In genomic region chr2:71275939-71276310, GRCh38 we compare ENCODE assay signal across 8 cellular contexts. TPM values are rescaled to one million over a fixed set of nuclear protein-coding genes. Genes with fewer than 3 reads are reported as not detected.
DNase-seq lines count a peak whose midpoint lies in the region; ATAC-seq and TF ChIP-seq lines count a peak whose summit lies in the region.

No MANE protein-coding gene starts in this region.

- no peaks in the 10 kb centered on the region for H3K36me3 Mint-ChIP-seq in activated CD4-positive, alpha-beta memory T cell treated with anti-CD3 and anti-CD28 coated beads, Interleukin-2, amount 10 ng/mL, durations not matched to agents 7 days and 5 days (ENCODE audit: low read depth)

- intact Hi-C loops in heart left ventricle (cut with DNase I) (loop anchor here in 7 of 10 donors (1.0 to 5.0 kb wide), 5 partner anchors 33 to 56 kb away; partner anchors contain the start of genes PAIP2B (in 7 of the 7) and ZNF638 (in 3 of the 7)), cardiac septum (cut with DNase I) (loop anchor here (1.0 to 5.0 kb wide), 2 partner anchors 34 to 50 kb away; no protein-coding TSS in a partner anchor), left lung (cut with DNase I) (no loop called here), transverse colon (cut with DNase I; ENCODE audit: low total_unique reads) (no loop called here)

- in situ Hi-C loops in transverse colon (cut with MboI; ENCODE audit: low pct_ligation_motif_present in 1 of 4, low pct_unique_long_range_greater_than_20kb in 1 of 4, low sequenced_read_pairs in 3 of 4), result no loop called here

- H3K27me3 Mint-ChIP-seq in activated CD4-positive, alpha-beta memory T cell treated with anti-CD3 and anti-CD28 coated beads, Interleukin-2, amount 10 ng/mL, durations not matched to agents 7 days and 5 days, result peaks cover 84% of the 10 kb centered on the region

- H3K9me3 Mint-ChIP-seq in activated CD4-positive, alpha-beta memory T cell treated with anti-CD3 and anti-CD28 coated beads, Interleukin-2, amount 10 ng/mL, durations not matched to agents 7 days and 5 days, result peaks cover 2% of the 10 kb centered on the region

- WGBS in heart left ventricle, 4 donors, result 41 to 47% (median 43%) methylated on average over 8 of the region's 8 CpGs
- WGBS in transverse colon (ENCODE audit: low coverage in 1 of 2), 2 donors, result 30 to 47% methylated on average over 4 to 8 of the region's 8 CpGs

- H3K27ac Mint-ChIP-seq in activated CD4-positive, alpha-beta memory T cell treated with anti-CD3 and anti-CD28 coated beads, Interleukin-2, amount 10 ng/mL, durations not matched to agents 7 days and 5 days, result no peak overlapping the region

- H3K36me3 ChIP-seq in heart left ventricle (no peaks in the 10 kb centered on the region), left lung (no peaks in the 10 kb centered on the region), transverse colon (no peaks in the 10 kb centered on the region)

- H3K4me1 ChIP-seq in heart left ventricle, result peaks cover 0 to 38% (median 16%) of the 10 kb centered on the region in 12 donors
- peaks cover 0 to 19% of the 10 kb centered on the region in 2 donors for H3K4me1 ChIP-seq in left lung
- H3K4me1 ChIP-seq in transverse colon, result peaks cover 4 to 22% (median 14%) of the 10 kb centered on the region in 4 donors

- DNase-seq in heart left ventricle (no peak), cardiac septum (ENCODE audit: low spot score) (no peak), left lung (no peak), transverse colon (no peak), CD1c-positive myeloid dendritic cell (ENCODE audit: extremely low spot score) (no peak)
- no peak for DNase-seq in activated CD4-positive, alpha-beta memory T cell treated with anti-CD3 and anti-CD28 coated beads, Interleukin-2, amount 10 ng/mL, durations not matched to agents 7 days and 5 days

- POLR2A ChIA-PET in activated CD4-positive, alpha-beta memory T cell treated with anti-CD3 and anti-CD28 coated beads, Interleukin-2, amount 10 ng/mL, durations not matched to agents 7 days and 5 days (lab: Charles Lee), result interaction anchor here (1.9 kb wide), 1 partner anchor 56 kb away, joined by 6 read pairs; the partner anchor contains the start of gene ZNF638

- TF ChIP-seq POLR2A in heart left ventricle (IDR thresholded peaks at IDR 0.05) (no peak), transverse colon (IDR thresholded peaks at IDR 0.05) (no peak)

- peaks cover 14% of the 10 kb centered on the region for H3K4me1 Mint-ChIP-seq in activated CD4-positive, alpha-beta memory T cell treated with anti-CD3 and anti-CD28 coated beads, Interleukin-2, amount 10 ng/mL, durations not matched to agents 7 days and 5 days

- CTCF ChIA-PET in activated CD4-positive, alpha-beta memory T cell treated with anti-CD3 and anti-CD28 coated beads, Interleukin-2, amount 10 ng/mL, durations not matched to agents 7 days and 5 days (lab: Charles Lee), result interaction anchor here (1.6 to 2.4 kb wide), 3 partner anchors 23 to 56 kb away, joined by 8 to 11 read pairs (median 9); partner anchors contain the start of genes PAIP2B and ZNF638

- peak overlapping the region in 7 of 12 donors; percentile 85 to 92 (median 90) for H3K27ac ChIP-seq in heart left ventricle
- no peak overlapping the region for H3K27ac ChIP-seq in left lung
- H3K27ac ChIP-seq in transverse colon, result peak overlapping the region in 1 of 4 donors; percentile 69

- TF ChIP-seq CTCF in heart left ventricle (IDR thresholded peaks at IDR 0.05), result no peak
- TF ChIP-seq CTCF in left lung (IDR thresholded peaks at IDR 0.05), result no peak
- TF ChIP-seq CTCF in transverse colon (IDR thresholded peaks at IDR 0.05), result no peak

- TF ChIP-seq EP300 in transverse colon (IDR thresholded peaks at IDR 0.05; ENCODE audit: low read depth), result no peak

- H3K9me3 ChIP-seq in heart left ventricle (peaks cover 0 to 5% (median 0%) of the 10 kb centered on the region in 12 donors), left lung (no peaks in the 10 kb centered on the region), transverse colon (no peaks in the 10 kb centered on the region)

- H3K4me3 ChIP-seq in heart left ventricle (peak overlapping the region in 11 of 12 donors; percentile 37 to 83 (median 65)), left lung (peak overlapping the region; percentile 50 to 55), transverse colon (peak overlapping the region in 3 of 4 donors; percentile 44 to 76 (median 45))

- H3K27me3 ChIP-seq in heart left ventricle (peaks cover 0 to 14% (median 0%) of the 10 kb centered on the region in 9 donors), left lung (peaks cover 19 to 95% of the 10 kb centered on the region in 2 donors), transverse colon (peaks cover 88% of the 10 kb centered on the region)

- ATAC-seq in heart left ventricle (no peak), left lung (no peak), GM21576 (IDR thresholded peaks at IDR 0.05; ENCODE audit: unreplicated experiment) (no peak), HG02571 (IDR thresholded peaks at IDR 0.05; ENCODE audit: unreplicated experiment) (no peak)

- peak overlapping the region; percentile 17 for H3K4me3 Mint-ChIP-seq in activated CD4-positive, alpha-beta memory T cell treated with anti-CD3 and anti-CD28 coated beads, Interleukin-2, amount 10 ng/mL, durations not matched to agents 7 days and 5 days

RNA-seq across cellular contexts. Expression of gene PAIP2B, which starts 49.0 kb away (rescaled TPM):
- total RNA-seq in heart left ventricle (10 to 100 TPM; 38.3 to 89.0 (median 53.2) TPM), cardiac septum (30.7 TPM), left lung (1 to 10 TPM; 4.6 to 5.9 TPM), transverse colon (1 to 10 TPM; 1.2 to 7.0 (median 3.6) TPM)
- 10 to 100 TPM; 11.9 to 22.2 TPM for polyA plus RNA-seq in heart left ventricle
- total RNA-seq in activated CD4-positive, alpha-beta memory T cell treated with anti-CD3 and anti-CD28 coated beads, Interleukin-2, amount 10 ng/mL, durations not matched to agents 7 days and 5 days, result 1 to 10 TPM; 1.7 to 1.8 TPM

RNA-seq across cellular contexts. Expression of gene ZNF638, which starts 55.7 kb away (rescaled TPM):
- total RNA-seq in heart left ventricle, result 100 to 1,000 TPM in 1 of 9 donors, 10 to 100 TPM in 8; 61.1 to 100 (median 84.1) TPM
- polyA plus RNA-seq in heart left ventricle, result 100 to 1,000 TPM in 1 of 2 donors, 10 to 100 TPM in 1; 48.6 to 118 TPM
- 79.5 TPM for total RNA-seq in cardiac septum
- total RNA-seq in activated CD4-positive, alpha-beta memory T cell treated with anti-CD3 and anti-CD28 coated beads, Interleukin-2, amount 10 ng/mL, durations not matched to agents 7 days and 5 days, result 10 to 100 TPM; 78.6 to 79.3 TPM
- total RNA-seq in left lung, result 10 to 100 TPM; 92.1 to 94.4 TPM
- total RNA-seq in transverse colon, result 100 to 1,000 TPM in 3 of 4 donors, 10 to 100 TPM in 1; 99.9 to 181 (median 142) TPM

Comparison
In these comparisons a context has a peak if more than half of its experiments do, and no peak if none do; other contexts are left out.
1. H3K27ac ChIP-seq: peak in heart left ventricle (7 of 12); none in left lung (0 of 2).
2. intact Hi-C loops: an anchor here in heart left ventricle (1.0 to 5.0 kb wide) and cardiac septum (1.0 to 5.0 kb wide); none called in left lung and transverse colon.
3. Peak in every context shown above with its lines, with median percentiles within 50 percentile points of each other: H3K4me3 ChIP-seq.